5 cellular contexts compared by ENCODE assay signal in the genomic region with DNA sequence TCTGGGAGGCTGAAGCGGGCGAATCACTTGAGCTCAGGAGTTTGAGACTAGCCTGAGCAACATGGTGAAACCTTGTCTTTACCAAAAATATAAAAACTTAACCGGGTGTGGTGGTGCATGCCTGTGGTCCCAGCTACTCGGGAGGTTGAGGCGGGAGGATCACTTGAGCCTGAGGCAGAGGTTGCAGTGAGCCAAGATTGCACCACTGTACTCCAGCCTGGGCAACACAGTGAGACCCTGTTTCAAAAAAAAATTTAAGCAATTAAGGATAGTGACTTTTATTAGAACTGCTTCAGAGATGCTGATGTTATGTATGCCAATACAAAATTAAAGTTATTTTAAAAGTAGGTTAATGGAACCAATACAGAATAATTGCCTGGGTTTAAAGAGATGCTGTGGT. TPM values are rescaled to one million over a fixed set of nuclear protein-coding genes. Genes with fewer than 3 reads are reported as not detected.
"Had no signal": no experiment of that assay in that cellular context is flagged by ENCODE, and none has a peak within 500 bp of the region (broad histone marks: within the 10 kb centered on the region; RNA-seq: fewer than 3 reads in every experiment).

No MANE protein-coding gene starts in this region.

RNA-seq across cellular contexts. Expression of a gene that starts 48.8 kb away (rescaled TPM):
- total RNA-seq: GM23248, GM23338, H1, H4, H9 had no signal
- polyA plus RNA-seq: GM23248, GM23338 had no signal
